In the genomic region with DNA sequence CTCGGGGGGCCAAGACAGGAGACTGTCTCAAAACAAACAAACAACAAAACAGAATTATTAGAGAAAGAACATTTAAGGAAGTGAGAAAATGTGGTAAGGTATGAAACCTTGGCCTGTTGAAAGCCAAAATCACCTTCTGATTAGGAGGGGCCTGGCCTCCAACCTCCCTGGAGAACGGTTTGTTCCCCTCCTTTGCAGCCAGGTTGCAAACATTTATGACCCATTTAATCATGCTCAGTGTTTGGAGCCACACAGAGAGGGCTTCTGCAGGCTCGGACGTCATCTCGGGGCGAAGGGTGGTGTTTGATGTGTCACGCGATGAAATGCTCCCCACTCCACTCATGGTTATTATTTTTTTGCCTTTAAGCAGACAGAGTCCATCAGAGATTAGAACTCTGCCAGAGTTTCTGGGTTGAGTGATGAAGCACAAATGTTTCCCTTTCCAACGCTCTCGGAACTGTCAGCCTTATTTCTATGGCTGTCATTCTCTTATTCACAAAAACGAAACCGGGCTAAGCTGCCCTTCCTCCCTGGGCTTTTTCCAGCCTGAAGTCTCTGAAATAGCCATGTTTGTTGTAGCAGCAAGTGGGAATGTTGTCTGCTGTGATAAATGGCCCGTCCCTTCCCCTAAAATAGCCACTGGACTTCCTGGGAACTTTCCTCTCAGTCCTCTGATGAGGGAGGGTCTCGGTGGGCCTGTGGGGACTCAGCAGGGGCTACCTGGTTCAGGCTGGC, we compare ENCODE assay signal across 1 cellular context.
TF ChIP-seq lines count a peak whose summit lies in the region.

No MANE protein-coding gene starts in this region.

TF ChIP-seq in GM12878, 131 proteins besides CTCF, POLR2A, EP300 and RAD21 (continued from another document):
- 0 out of 2 replicates have a peak, but pooled peaks have one; percentile 22 for TF ChIP-seq PML (IDR thresholded peaks at IDR 0.05; ENCODE audit: low read length)
- no peak for TF ChIP-seq SIX5 (IDR thresholded peaks at IDR 0.05; ENCODE audit: low read depth, low read length, severe bottlenecking)
- TF ChIP-seq WRNIP1 (IDR thresholded peaks at IDR 0.05; ENCODE audit: borderline replicate concordance, low read depth, low read length), result no peak
- TF ChIP-seq SREBF2 (IDR thresholded peaks at IDR 0.05; ENCODE audit: low read length), result no peak
- TF ChIP-seq BCL11A (IDR thresholded peaks at IDR 0.05; ENCODE audit: low read depth, low read length), result peak; percentile 86
- TF ChIP-seq EZH2 (IDR thresholded peaks at IDR 0.05; ENCODE audit: borderline replicate concordance, control insufficient read depth, low read depth, low read length), result no peak
- no peak for TF ChIP-seq RCOR1 (conservative IDR thresholded peaks at IDR 0.05; ENCODE audit: low read depth, low read length)
- no peak for TF ChIP-seq FOS (IDR thresholded peaks at IDR 0.05; ENCODE audit: borderline replicate concordance, extremely low read depth, insufficient read length)
- TF ChIP-seq SMARCA5 (IDR thresholded peaks at IDR 0.05), result no peak
- no peak for TF ChIP-seq ESRRA (IDR thresholded peaks at IDR 0.05; ENCODE audit: low read length)
- TF ChIP-seq IKZF1 (conservative IDR thresholded peaks at IDR 0.05), result peak; percentile 73
- peak; percentile 83; a peak in 3 of 4 replicates for TF ChIP-seq IKZF2 (IDR thresholded peaks at IDR 0.05)
- peak; percentile 57; the same call in 1 of the 2 replicates for TF ChIP-seq CBFB (IDR thresholded peaks at IDR 0.05; ENCODE audit: low read depth)
- TF ChIP-seq NFIC (IDR thresholded peaks at IDR 0.05; ENCODE audit: low read depth, low read length), result peak; percentile 72; the same call in 1 of the 2 replicates
- no peak for TF ChIP-seq HCFC1 (IDR thresholded peaks at IDR 0.05; ENCODE audit: low read length)
- TF ChIP-seq, protein P1, sequence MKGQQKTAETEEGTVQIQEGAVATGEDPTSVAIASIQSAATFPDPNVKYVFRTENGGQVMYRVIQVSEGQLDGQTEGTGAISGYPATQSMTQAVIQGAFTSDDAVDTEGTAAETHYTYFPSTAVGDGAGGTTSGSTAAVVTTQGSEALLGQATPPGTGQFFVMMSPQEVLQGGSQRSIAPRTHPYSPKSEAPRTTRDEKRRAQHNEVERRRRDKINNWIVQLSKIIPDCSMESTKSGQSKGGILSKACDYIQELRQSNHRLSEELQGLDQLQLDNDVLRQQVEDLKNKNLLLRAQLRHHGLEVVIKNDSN (IDR thresholded peaks at IDR 0.05; ENCODE audit: borderline replicate concordance, extremely low read length, insufficient read depth, low read depth, low read length), result no peak
- TF ChIP-seq NRF1 (conservative IDR thresholded peaks at IDR 0.05; ENCODE audit: low read depth, low read length), result no peak
- TF ChIP-seq MTA2 (IDR thresholded peaks at IDR 0.05; ENCODE audit: low read depth), result peak; percentile 85
- TF ChIP-seq BACH1 (IDR thresholded peaks at IDR 0.05; ENCODE audit: borderline replicate concordance), result peak; percentile 41; the same call in 1 of the 2 replicates
- no peak for TF ChIP-seq GATAD2B (conservative IDR thresholded peaks at IDR 0.05; ENCODE audit: low read depth)
- peak; percentile 42; the same call in 1 of the 2 replicates for TF ChIP-seq FOXM1 (IDR thresholded peaks at IDR 0.05; ENCODE audit: low read depth, low read length)
- TF ChIP-seq, protein P2, sequence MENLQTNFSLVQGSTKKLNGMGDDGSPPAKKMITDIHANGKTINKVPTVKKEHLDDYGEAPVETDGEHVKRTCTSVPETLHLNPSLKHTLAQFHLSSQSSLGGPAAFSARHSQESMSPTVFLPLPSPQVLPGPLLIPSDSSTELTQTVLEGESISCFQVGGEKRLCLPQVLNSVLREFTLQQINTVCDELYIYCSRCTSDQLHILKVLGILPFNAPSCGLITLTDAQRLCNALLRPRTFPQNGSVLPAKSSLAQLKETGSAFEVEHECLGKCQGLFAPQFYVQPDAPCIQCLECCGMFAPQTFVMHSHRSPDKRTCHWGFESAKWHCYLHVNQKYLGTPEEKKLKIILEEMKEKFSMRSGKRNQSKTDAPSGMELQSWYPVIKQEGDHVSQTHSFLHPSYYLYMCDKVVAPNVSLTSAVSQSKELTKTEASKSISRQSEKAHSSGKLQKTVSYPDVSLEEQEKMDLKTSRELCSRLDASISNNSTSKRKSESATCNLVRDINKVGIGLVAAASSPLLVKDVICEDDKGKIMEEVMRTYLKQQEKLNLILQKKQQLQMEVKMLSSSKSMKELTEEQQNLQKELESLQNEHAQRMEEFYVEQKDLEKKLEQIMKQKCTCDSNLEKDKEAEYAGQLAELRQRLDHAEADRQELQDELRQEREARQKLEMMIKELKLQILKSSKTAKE (IDR thresholded peaks at IDR 0.05; ENCODE audit: low read depth, poor library complexity, severe bottlenecking), result peak; percentile 49
- TF ChIP-seq NR2C2 (IDR thresholded peaks at IDR 0.05; ENCODE audit: borderline replicate concordance, control insufficient read depth, insufficient read length, low read depth), result no peak
- TF ChIP-seq, protein P3, sequence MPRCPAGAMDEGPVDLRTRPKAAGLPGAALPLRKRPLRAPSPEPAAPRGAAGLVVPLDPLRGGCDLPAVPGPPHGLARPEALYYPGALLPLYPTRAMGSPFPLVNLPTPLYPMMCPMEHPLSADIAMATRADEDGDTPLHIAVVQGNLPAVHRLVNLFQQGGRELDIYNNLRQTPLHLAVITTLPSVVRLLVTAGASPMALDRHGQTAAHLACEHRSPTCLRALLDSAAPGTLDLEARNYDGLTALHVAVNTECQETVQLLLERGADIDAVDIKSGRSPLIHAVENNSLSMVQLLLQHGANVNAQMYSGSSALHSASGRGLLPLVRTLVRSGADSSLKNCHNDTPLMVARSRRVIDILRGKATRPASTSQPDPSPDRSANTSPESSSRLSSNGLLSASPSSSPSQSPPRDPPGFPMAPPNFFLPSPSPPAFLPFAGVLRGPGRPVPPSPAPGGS (IDR thresholded peaks at IDR 0.05; ENCODE audit: borderline replicate concordance, insufficient read depth, low read depth, low read length, poor library complexity, severe bottlenecking), result no peak
- no peak for TF ChIP-seq NFXL1 (IDR thresholded peaks at IDR 0.05; ENCODE audit: borderline replicate concordance)
- TF ChIP-seq BMI1 (IDR thresholded peaks at IDR 0.05; ENCODE audit: borderline replicate concordance), result peak; percentile 49; the same call in 1 of the 2 replicates
- TF ChIP-seq, protein P4, sequence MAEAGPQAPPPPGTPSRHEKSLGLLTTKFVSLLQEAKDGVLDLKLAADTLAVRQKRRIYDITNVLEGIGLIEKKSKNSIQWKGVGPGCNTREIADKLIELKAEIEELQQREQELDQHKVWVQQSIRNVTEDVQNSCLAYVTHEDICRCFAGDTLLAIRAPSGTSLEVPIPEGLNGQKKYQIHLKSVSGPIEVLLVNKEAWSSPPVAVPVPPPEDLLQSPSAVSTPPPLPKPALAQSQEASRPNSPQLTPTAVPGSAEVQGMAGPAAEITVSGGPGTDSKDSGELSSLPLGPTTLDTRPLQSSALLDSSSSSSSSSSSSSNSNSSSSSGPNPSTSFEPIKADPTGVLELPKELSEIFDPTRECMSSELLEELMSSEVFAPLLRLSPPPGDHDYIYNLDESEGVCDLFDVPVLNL (IDR thresholded peaks at IDR 0.05; ENCODE audit: low read depth, low read length), result no peak
- TF ChIP-seq CHD2 (IDR thresholded peaks at IDR 0.05; ENCODE audit: borderline replicate concordance, low read depth, low read length), result no peak
- TF ChIP-seq, protein P5, sequence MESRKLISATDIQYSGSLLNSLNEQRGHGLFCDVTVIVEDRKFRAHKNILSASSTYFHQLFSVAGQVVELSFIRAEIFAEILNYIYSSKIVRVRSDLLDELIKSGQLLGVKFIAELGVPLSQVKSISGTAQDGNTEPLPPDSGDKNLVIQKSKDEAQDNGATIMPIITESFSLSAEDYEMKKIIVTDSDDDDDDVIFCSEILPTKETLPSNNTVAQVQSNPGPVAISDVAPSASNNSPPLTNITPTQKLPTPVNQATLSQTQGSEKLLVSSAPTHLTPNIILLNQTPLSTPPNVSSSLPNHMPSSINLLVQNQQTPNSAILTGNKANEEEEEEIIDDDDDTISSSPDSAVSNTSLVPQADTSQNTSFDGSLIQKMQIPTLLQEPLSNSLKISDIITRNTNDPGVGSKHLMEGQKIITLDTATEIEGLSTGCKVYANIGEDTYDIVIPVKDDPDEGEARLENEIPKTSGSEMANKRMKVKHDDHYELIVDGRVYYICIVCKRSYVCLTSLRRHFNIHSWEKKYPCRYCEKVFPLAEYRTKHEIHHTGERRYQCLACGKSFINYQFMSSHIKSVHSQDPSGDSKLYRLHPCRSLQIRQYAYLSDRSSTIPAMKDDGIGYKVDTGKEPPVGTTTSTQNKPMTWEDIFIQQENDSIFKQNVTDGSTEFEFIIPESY (IDR thresholded peaks at IDR 0.05), result no peak
- TF ChIP-seq ETV6 (conservative IDR thresholded peaks at IDR 0.05 in 1 of 2, IDR thresholded peaks at IDR 0.05 in 1 of 2; ENCODE audit: borderline replicate concordance in 1 of 2, low read depth in 1 of 2), result peak in 1 of 2 experiments; percentile 39; a peak in 1 of 4 replicates
- peak; percentile 94 for TF ChIP-seq DPF2 (IDR thresholded peaks at IDR 0.05)
- no peak for TF ChIP-seq TBL1XR1 (IDR thresholded peaks at IDR 0.05; ENCODE audit: low read depth, low read length)
- no peak for TF ChIP-seq HDAC2 (IDR thresholded peaks at IDR 0.05)
- no peak for TF ChIP-seq RBBP5 (conservative IDR thresholded peaks at IDR 0.05)
TF ChIP-seq in GM12878: peak in this region for 31.
